Comparison of ENCODE assay signal across 24 cellular contexts in genomic region chr20:61900376-61901293, GRCh38.
"Had no signal": no experiment of that assay in that cellular context is flagged by ENCODE, and none has a peak within 500 bp of the region (broad histone marks: within the 10 kb centered on the region; RNA-seq: fewer than 3 reads in every experiment).

No MANE protein-coding gene starts in this region.

- H3K27ac Mint-ChIP-seq: effector memory CD8-positive, alpha-beta T cell; mesothelial cell of epicardium; natural killer cell treated with Interleukin-12 subunit alpha and Interleukin-12 subunit beta and Interleukin-15 and Interleukin-18, amount 100 ng/mL, for 72 hours; stimulated activated effector memory CD8-positive, alpha-beta T cell treated with anti-CD3 and anti-CD28 coated beads, Interleukin-12 subunit alpha, Interleukin-12 subunit beta, amount 100 ng/mL, for 72 hours; type B pancreatic cell had no signal

- H3K27me3 Mint-ChIP-seq: naive B cell; natural killer cell treated with Interleukin-12 subunit alpha and Interleukin-12 subunit beta and Interleukin-15 and Interleukin-18, amount 100 ng/mL, for 72 hours had no signal

- H3K4me2 ChIP-seq: hepatocyte, neural progenitor cell, smooth muscle cell had no signal

- H3K9ac ChIP-seq: neural progenitor cell had no signal

- H3K4me1 Mint-ChIP-seq: mesothelial cell of epicardium, naive B cell had no signal

- H2AFZ ChIP-seq: hepatocyte, neural progenitor cell had no signal

- H3K4me3 Mint-ChIP-seq: effector memory CD8-positive, alpha-beta T cell; mesothelial cell of epicardium; naive B cell; natural killer cell treated with Interleukin-12 subunit alpha and Interleukin-12 subunit beta and Interleukin-15 and Interleukin-18, amount 100 ng/mL, for 72 hours; neural progenitor cell; stimulated activated effector memory CD8-positive, alpha-beta T cell treated with anti-CD3 and anti-CD28 coated beads, Interleukin-12 subunit alpha, Interleukin-12 subunit beta, amount 100 ng/mL, for 72 hours; type B pancreatic cell had no signal

- DNase-seq: cerebellar nuclear complex; cortex of kidney; effector memory CD8-positive, alpha-beta T cell; erythroblast; esophagus squamous epithelium; kidney; mesenchymal stem cell; naive B cell; stimulated activated CD4-positive, alpha-beta T cell treated with anti-CD3 and anti-CD28 coated beads, Interleukin-2, amount 100 ng/mL, for 24 hours; stimulated activated CD4-positive, alpha-beta T cell treated with anti-CD3 and anti-CD28 coated beads, Interleukin-4, amount 100 ng/mL, for 24 hours; stimulated activated naive CD4-positive, alpha-beta T cell treated with Interleukin-2 at 50 U/mL for 16 hours; stomach; tibial artery had no signal

- H3K36me3 Mint-ChIP-seq: mesothelial cell of epicardium; naive B cell; natural killer cell treated with Interleukin-12 subunit alpha and Interleukin-12 subunit beta and Interleukin-15 and Interleukin-18, amount 100 ng/mL, for 72 hours; neural progenitor cell; stimulated activated effector memory CD8-positive, alpha-beta T cell treated with anti-CD3 and anti-CD28 coated beads, Interleukin-12 subunit alpha, Interleukin-12 subunit beta, amount 100 ng/mL, for 72 hours; type B pancreatic cell had no signal

- H3K27ac ChIP-seq: esophagus squamous epithelium, heart left ventricle, hepatocyte, neural progenitor cell, psoas muscle, stomach, tibial artery had no signal

- ATAC-seq: effector memory CD8-positive, alpha-beta T cell; heart left ventricle; mucosa of descending colon; natural killer cell treated with Interleukin-12 subunit alpha and Interleukin-12 subunit beta and Interleukin-15 and Interleukin-18, amount 100 ng/mL, for 72 hours; psoas muscle; sciatic nerve; stimulated activated effector memory CD8-positive, alpha-beta T cell treated with anti-CD3 and anti-CD28 coated beads, Interleukin-12 subunit alpha, Interleukin-12 subunit beta, amount 100 ng/mL, for 72 hours had no signal

- H3K4me3 ChIP-seq: esophagus squamous epithelium, heart left ventricle, hepatocyte, mucosa of descending colon, neural progenitor cell, psoas muscle, smooth muscle cell, stomach, tibial artery had no signal

- H3K4me1 ChIP-seq: heart left ventricle, psoas muscle, tibial artery had no signal

- H3K36me3 ChIP-seq: esophagus squamous epithelium, heart left ventricle, neural progenitor cell, stomach, tibial artery had no signal

- H3K9me3 ChIP-seq: esophagus squamous epithelium, heart left ventricle, mucosa of descending colon, psoas muscle, stomach, tibial artery had no signal

- H3K27me3 ChIP-seq: hepatocyte had no signal

- H3K9me3 Mint-ChIP-seq: effector memory CD8-positive, alpha-beta T cell; mesothelial cell of epicardium; naive B cell; natural killer cell treated with Interleukin-12 subunit alpha and Interleukin-12 subunit beta and Interleukin-15 and Interleukin-18, amount 100 ng/mL, for 72 hours; neural progenitor cell; stimulated activated effector memory CD8-positive, alpha-beta T cell treated with anti-CD3 and anti-CD28 coated beads, Interleukin-12 subunit alpha, Interleukin-12 subunit beta, amount 100 ng/mL, for 72 hours; type B pancreatic cell had no signal

- H3K79me2 ChIP-seq: hepatocyte had no signal
